13 cellular contexts compared by ENCODE assay signal in the genomic region with DNA sequence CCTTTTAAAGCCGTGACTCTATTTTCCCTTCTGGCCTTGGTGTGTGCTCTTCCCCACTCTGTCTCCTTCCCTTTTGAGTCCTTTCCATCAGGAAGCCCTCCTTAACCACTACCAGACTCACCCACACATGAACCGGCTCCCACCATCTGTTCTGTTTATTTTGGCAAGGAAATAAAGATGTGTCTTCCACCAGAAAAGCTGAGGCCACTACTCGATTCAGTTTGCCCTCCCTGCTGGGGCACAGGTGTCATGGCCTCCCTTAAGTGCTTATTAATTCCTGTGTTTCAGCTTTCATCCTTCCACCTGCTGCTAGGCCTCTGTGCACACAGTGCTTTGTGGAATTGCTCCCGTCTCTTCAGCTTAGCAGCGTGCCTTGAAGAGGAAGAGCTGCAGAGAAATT. TPM values are rescaled to one million over a fixed set of nuclear protein-coding genes. Genes with fewer than 3 reads are reported as not detected.
DNase-seq lines count a peak whose midpoint lies in the region; ATAC-seq and TF ChIP-seq lines count a peak whose summit lies in the region.
"Had no signal": no experiment of that assay in that cellular context is flagged by ENCODE, and none has a peak within 500 bp of the region (broad histone marks: within the 10 kb centered on the region; RNA-seq: fewer than 3 reads in every experiment).

No MANE protein-coding gene starts in this region.

- H3K27ac ChIP-seq in VCaP = peak overlapping the region; percentile 19; the same call in 1 of the 2 replicates
- no peak overlapping the region for H3K27ac ChIP-seq in Karpas-422 (ENCODE audit: low read length)
- no peak overlapping the region for H3K27ac ChIP-seq in right atrium auricular region
- H3K27ac ChIP-seq: left ventricle myocardium inferior, spleen had no signal

- no peaks in the 10 kb centered on the region for H3K27me3 ChIP-seq in Karpas-422 (ENCODE audit: low read length)
- H3K27me3 ChIP-seq in right atrium auricular region = no peaks in the 10 kb centered on the region
- H3K27me3 ChIP-seq: spleen had no signal

- no peak overlapping the region for H3K9ac ChIP-seq in Karpas-422 (ENCODE audit: low read length)

- intact Hi-C loops in mucosa of descending colon (cut with DNase I, micrococcal nuclease) = no loop called here

- H2AFZ ChIP-seq in Karpas-422 (ENCODE audit: low read length) = no peak overlapping the region

- H4K20me1 ChIP-seq in Karpas-422 (ENCODE audit: insufficient read depth, low read depth, low read length) = no peaks in the 10 kb centered on the region

- no peaks in the 10 kb centered on the region for H3K36me3 ChIP-seq in Karpas-422 (ENCODE audit: insufficient read depth, low read length)
- no peaks in the 10 kb centered on the region for H3K36me3 ChIP-seq in mucosa of descending colon (ENCODE audit: low read depth)
- peaks cover 7% of the 10 kb centered on the region for H3K36me3 ChIP-seq in right atrium auricular region

- peaks cover 15% of the 10 kb centered on the region; the same call in 1 of the 2 replicates for H3K79me2 ChIP-seq in Karpas-422 (ENCODE audit: low read length)

- DNase-seq in NCI-H1092 (lab: John Stamatoyannopoulos, UW) (peak; percentile 97), NCI-H2171 (lab: John Stamatoyannopoulos, UW) (peak; percentile 94), pons (ENCODE audit: low spot score) (peak; percentile 26), Karpas-422 (no peak), mucosa of descending colon (no peak), right atrium auricular region (ENCODE audit: low spot score) (no peak)
- DNase-seq in activated naive CD4-positive, alpha-beta T cell (lab: John Stamatoyannopoulos, UW) = no peak
- DNase-seq: activated naive CD4-positive, alpha-beta T cell treated with anti-CD3 and anti-CD28 coated beads, Interleukin-2, amount 50 U/mL, for 16 hours; CD8-positive, alpha-beta T cell; left ventricle myocardium inferior; spleen; trophoblast cell had no signal

- H3K4me1 ChIP-seq in Karpas-422 (ENCODE audit: low read length) (no peaks in the 10 kb centered on the region), mucosa of descending colon (ENCODE audit: low read depth) (no peaks in the 10 kb centered on the region), right atrium auricular region (no peaks in the 10 kb centered on the region)

- ATAC-seq in mucosa of descending colon = no peak
- ATAC-seq: CD8-positive, alpha-beta T cell had no signal

- no peaks in the 10 kb centered on the region for H3K9me2 ChIP-seq in Karpas-422 (replicated peaks; ENCODE audit: insufficient read depth, low read length)

- H3K4me3 ChIP-seq in Karpas-422 (ENCODE audit: low read length) (no peak overlapping the region), mucosa of descending colon (no peak overlapping the region), right atrium auricular region (no peak overlapping the region)
- H3K4me3 ChIP-seq: left ventricle myocardium inferior, spleen had no signal

- no peak overlapping the region for H3K4me2 ChIP-seq in Karpas-422 (ENCODE audit: low read depth, low read length, poor library complexity, severe bottlenecking)

- H3K9me3 ChIP-seq in Karpas-422 (ENCODE audit: low read length) (no peaks in the 10 kb centered on the region), mucosa of descending colon (no peaks in the 10 kb centered on the region), right atrium auricular region (no peaks in the 10 kb centered on the region)
- H3K9me3 ChIP-seq: left ventricle myocardium inferior, spleen had no signal

- no peak for TF ChIP-seq CTCF in VCaP (conservative IDR thresholded peaks at IDR 0.05)
- TF ChIP-seq CTCF in mucosa of descending colon (IDR thresholded peaks at IDR 0.05) = no peak
- TF ChIP-seq CTCF in right atrium auricular region (IDR thresholded peaks at IDR 0.05) = no peak

RNA-seq across cellular contexts. Expression of gene POR, which starts 16.7 kb away (rescaled TPM):
- total RNA-seq in Karpas-422 (2014; rRNA removed; shearing (Covaris generic); ENCODE audit: low replicate concordance) = 19.8 and 38.9 TPM in 2 replicates
- total RNA-seq in mucosa of descending colon (100 to 1,000 TPM in 2 of 3 donors, 10 to 100 TPM in 1; 76.4 to 122 (median 118) TPM), right atrium auricular region (10 to 100 TPM; 53.4 to 85.3 TPM)

RNA-seq across cellular contexts. Expression of gene RHBDD2, which starts 52.8 kb away (rescaled TPM):
- total RNA-seq in Karpas-422 (2014; rRNA removed; shearing (Covaris generic); ENCODE audit: low replicate concordance) = 35.2 and 35.5 TPM in 2 replicates
- total RNA-seq in mucosa of descending colon = 10 to 100 TPM; 43.9 to 50.5 (median 47.3) TPM
- total RNA-seq in right atrium auricular region = 10 to 100 TPM; 43.5 to 60.0 TPM

Comparison
In these comparisons a context has a peak if more than half of its experiments do, and no peak if none do; other contexts are left out.
1. DNase-seq: peak in NCI-H1092 (single experiment), NCI-H2171 (single experiment) and pons (single experiment); none in Karpas-422 (single experiment), activated naive CD4-positive, alpha-beta T cell (0 of 4), mucosa of descending colon (0 of 3) and right atrium auricular region (single experiment).